8 cellular contexts compared by ENCODE assay signal in the genomic region with DNA sequence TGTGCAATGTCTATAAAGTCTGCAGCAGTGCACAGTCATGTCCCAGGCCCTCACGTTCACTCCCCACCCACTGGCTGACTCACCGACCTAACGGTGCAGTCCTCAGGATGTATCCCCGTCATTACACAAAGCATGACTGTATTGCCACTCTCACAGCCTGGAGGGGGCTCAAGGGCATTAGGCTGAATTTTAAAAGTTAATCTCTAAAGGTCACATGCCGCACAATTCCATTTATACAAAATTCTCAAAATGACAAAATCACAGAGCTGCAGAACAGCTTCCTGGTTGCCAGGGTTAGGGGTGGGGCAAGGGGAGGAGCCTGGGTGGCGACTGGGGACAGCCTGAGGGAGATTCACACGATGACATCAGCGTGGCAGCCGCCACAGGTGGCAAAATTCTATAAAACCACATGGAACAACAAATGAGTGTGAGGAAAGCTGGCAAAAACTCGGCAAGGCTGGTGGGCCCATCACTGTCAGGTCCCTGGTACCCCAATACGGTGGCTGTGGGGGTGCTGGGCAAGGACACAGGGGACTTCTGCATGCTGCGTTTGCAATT.
DNase-seq lines count a peak whose midpoint lies in the region; ATAC-seq lines count a peak whose summit lies in the region.

No MANE protein-coding gene starts in this region.

- no peaks in the 10 kb centered on the region for H3K4me1 ChIP-seq in trophoblast cell (ENCODE audit: control insufficient read depth in 1 of 2, insufficient read depth in 2 of 2, low read length in 2 of 2)

- no peaks in the 10 kb centered on the region for H3K79me2 ChIP-seq in trophoblast cell (ENCODE audit: control insufficient read depth, insufficient read depth, low read length, poor library complexity)

- no peak overlapping the region for H2BK12ac ChIP-seq in trophoblast cell (ENCODE audit: low read length)

- no peak overlapping the region for H3K9ac ChIP-seq in trophoblast cell (ENCODE audit: low read length)

- H2AFZ ChIP-seq in trophoblast cell (ENCODE audit: insufficient read depth, low read length, poor library complexity): no peak overlapping the region

- H3K36me3 ChIP-seq in KOPT-K1 (ENCODE audit: insufficient read depth, low read length) (no peaks in the 10 kb centered on the region), trophoblast cell (ENCODE audit: control insufficient read depth in 1 of 2, insufficient read depth in 2 of 2, low read length in 2 of 2) (no peaks in the 10 kb centered on the region)

- in situ Hi-C loops in ACHN (cut with HindIII; ENCODE audit: low pct_ligation_motif_present, low pct_unique_long_range_greater_than_20kb, low sequenced_read_pairs): no loop called here

- H3K27me3 ChIP-seq in trophoblast cell (ENCODE audit: insufficient read depth, low read length): no peaks in the 10 kb centered on the region

- DNase-seq in ACHN (peak; percentile 88), trophoblast cell (peak; percentile 34 to 40)
- DNase-seq in activated CD4-positive, alpha-beta T cell treated with anti-CD3 and anti-CD28 coated beads, Interleukin-2, amount 50 U/mL, for 1 hour: peak; percentile 65
- peak; percentile 51 for DNase-seq in effector CD4-positive, alpha-beta T cell

- no peak overlapping the region for H3K4me2 ChIP-seq in trophoblast cell (ENCODE audit: low read length)

- H4K91ac ChIP-seq in trophoblast cell (ENCODE audit: low read depth, low read length): no peak overlapping the region

- no peaks in the 10 kb centered on the region for H3K9me3 ChIP-seq in KOPT-K1 (ENCODE audit: insufficient read depth, low read length, poor library complexity, severe bottlenecking)
- H3K9me3 ChIP-seq in trophoblast cell (ENCODE audit: insufficient read depth, low read depth, low read length): peaks cover 9% of the 10 kb centered on the region

- no peak overlapping the region for H3K4ac ChIP-seq in trophoblast cell (ENCODE audit: low read depth, low read length)

- ATAC-seq in HG02759 (IDR thresholded peaks at IDR 0.05; ENCODE audit: unreplicated experiment) (no peak), GM21619 (IDR thresholded peaks at IDR 0.05; ENCODE audit: unreplicated experiment) (no peak), GM18502 (IDR thresholded peaks at IDR 0.05; ENCODE audit: poor library complexity, unreplicated experiment) (no peak)

- H3K27ac ChIP-seq in KOPT-K1 (ENCODE audit: low read depth, low read length, poor library complexity, severe bottlenecking): peak overlapping the region; percentile 25
- H3K27ac ChIP-seq in trophoblast cell (ENCODE audit: low read depth, low read length): no peak overlapping the region

- H4K8ac ChIP-seq in trophoblast cell (ENCODE audit: low read depth, low read length): no peak overlapping the region

- H3K79me1 ChIP-seq in trophoblast cell (ENCODE audit: low read length): no peaks in the 10 kb centered on the region

- no peak overlapping the region for H4K12ac ChIP-seq in trophoblast cell (ENCODE audit: low read depth, low read length)

- H2BK120ac ChIP-seq in trophoblast cell (ENCODE audit: insufficient read depth, low read length, poor library complexity): no peak overlapping the region

- H3K18ac ChIP-seq in trophoblast cell (ENCODE audit: low read length): no peak overlapping the region

- H3K23ac ChIP-seq in trophoblast cell (ENCODE audit: low read length): no peak overlapping the region

- no peak overlapping the region for H3K14ac ChIP-seq in trophoblast cell (ENCODE audit: low read length)

- no peak overlapping the region for H2AK5ac ChIP-seq in trophoblast cell (ENCODE audit: low read length)

- H2BK5ac ChIP-seq in trophoblast cell (ENCODE audit: low read depth, low read length, poor library complexity): no peak overlapping the region

- no peak overlapping the region for H3K4me3 ChIP-seq in trophoblast cell (ENCODE audit: low read depth, low read length)

- no CpG with 5 or more reads among the region's 12 CpGs for WGBS in trophoblast cell (ENCODE audit: extremely low coverage, insufficient coverage, insufficient read length)

Comparison
In these comparisons a context has a peak if more than half of its experiments do, and no peak if none do; other contexts are left out.
1. DNase-seq: peak in every context shown above with its lines; median percentile 88 in ACHN; 65 in activated CD4-positive, alpha-beta T cell treated with anti-CD3 and anti-CD28 coated beads, Interleukin-2, amount 50 U/mL, for 1 hour; 51 in effector CD4-positive, alpha-beta T cell; 37 in trophoblast cell.